Comparison of ENCODE assay signal across 8 cellular contexts in the genomic region with DNA sequence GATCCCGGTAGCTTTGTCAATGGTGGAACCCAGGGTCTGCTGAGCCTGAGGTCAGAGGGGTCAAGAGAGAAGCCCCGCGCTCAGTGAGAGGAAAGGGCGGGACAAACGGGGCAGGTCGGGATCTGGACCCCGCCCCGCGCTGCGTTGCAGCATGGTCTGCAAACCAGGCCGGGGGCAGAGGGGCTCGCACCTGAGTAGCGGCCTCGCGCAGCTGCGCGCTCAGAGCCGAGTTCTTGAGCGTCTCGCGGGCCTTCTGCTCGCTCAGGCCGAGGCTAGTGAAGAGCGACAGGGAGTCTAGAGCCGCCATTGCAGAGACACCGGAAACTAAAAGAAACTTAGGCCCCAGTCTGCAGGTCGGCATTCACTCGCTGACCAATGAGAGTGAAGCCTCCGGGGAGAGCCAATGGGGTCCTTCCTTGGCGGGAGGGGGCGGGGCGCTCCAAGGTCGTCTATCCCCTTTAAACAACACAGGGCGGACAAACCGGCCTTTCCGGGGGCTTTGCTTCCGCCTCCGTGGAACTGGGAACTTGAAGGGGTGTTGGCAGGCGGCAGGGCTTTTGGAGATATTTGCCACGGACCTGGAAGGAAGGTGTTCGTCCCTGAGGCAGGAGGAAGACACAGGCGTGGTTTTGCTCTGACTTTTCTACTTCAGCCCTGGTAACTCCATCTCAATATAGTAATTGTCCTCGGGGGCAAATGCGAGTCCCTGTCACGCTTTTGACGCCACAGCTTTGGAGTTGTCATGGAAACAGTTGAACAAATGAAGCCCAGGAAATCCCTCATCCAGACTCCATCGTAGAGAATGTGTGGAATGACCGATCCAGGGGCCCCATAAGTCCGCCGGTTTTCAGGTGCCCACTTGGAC. TPM values are rescaled to one million over a fixed set of nuclear protein-coding genes. Genes with fewer than 3 reads are reported as not detected.
DNase-seq lines count a peak whose midpoint lies in the region; ATAC-seq and TF ChIP-seq lines count a peak whose summit lies in the region.

Gene QARS1, minus strand, starts transcription at position 331 of the 865 bp plus-strand sequence. Its CDS starts 24 bp downstream, at position 307.

- no peak for TF ChIP-seq CTCF in lower lobe of right lung (IDR thresholded peaks at IDR 0.05)

- peaks cover 43% of the 10 kb centered on the region for H3K4me1 Mint-ChIP-seq in activated CD8-positive, alpha-beta T cell treated with anti-CD3 and anti-CD28 coated beads, Interleukin-2, amount 10 ng/mL, durations not matched to agents 7 days and 5 days (ENCODE audit: low read depth)

- POLR2A ChIA-PET in activated CD8-positive, alpha-beta T cell treated with anti-CD3 and anti-CD28 coated beads, Interleukin-2, amount 10 ng/mL, durations not matched to agents 7 days and 5 days (lab: Charles Lee): interaction anchor here (0.8 to 3.5 kb wide), 7 partner anchors 10 to 236 kb away, joined by 3 to 60 read pairs (median 4); partner anchors contain the start of genes NDUFAF3, QRICH1, USP4 and WDR6

- H3K36me3 Mint-ChIP-seq in activated CD8-positive, alpha-beta T cell treated with anti-CD3 and anti-CD28 coated beads, Interleukin-2, amount 10 ng/mL, durations not matched to agents 7 days and 5 days (ENCODE audit: low read depth): peaks cover 42% of the 10 kb centered on the region

- H3K27me3 Mint-ChIP-seq in activated CD8-positive, alpha-beta T cell treated with anti-CD3 and anti-CD28 coated beads, Interleukin-2, amount 10 ng/mL, durations not matched to agents 7 days and 5 days (ENCODE audit: low read depth): no peaks in the 10 kb centered on the region

- WGBS in ectodermal cell, 2 experiments: 2% methylated on average over 50 of the region's 50 CpGs

- CTCF ChIA-PET in activated CD8-positive, alpha-beta T cell treated with anti-CD3 and anti-CD28 coated beads, Interleukin-2, amount 10 ng/mL, durations not matched to agents 7 days and 5 days (lab: Charles Lee): interaction anchor here (0.6 to 6.1 kb wide), 2 partner anchors 11 to 41 kb away, joined by 3 to 39 read pairs; partner anchors contain the start of gene QRICH1

- no peaks in the 10 kb centered on the region for H3K9me3 Mint-ChIP-seq in activated CD8-positive, alpha-beta T cell treated with anti-CD3 and anti-CD28 coated beads, Interleukin-2, amount 10 ng/mL, durations not matched to agents 7 days and 5 days (ENCODE audit: insufficient read depth)

- ATAC-seq in GM19438 (IDR thresholded peaks at IDR 0.05; ENCODE audit: low read depth, unreplicated experiment): peak; percentile 86
- peak; percentile 99 for ATAC-seq in activated CD8-positive, alpha-beta T cell treated with anti-CD3 and anti-CD28 coated beads, Interleukin-2, amount 10 ng/mL, durations not matched to agents 7 days and 5 days
- peak; percentile 97 to 99 for ATAC-seq in lower lobe of right lung

- peak; percentile 96 for DNase-seq in CD1c-positive myeloid dendritic cell (ENCODE audit: extremely low spot score)
- peak; percentile 78 for DNase-seq in HPDE6-E6E7 (ENCODE audit: extremely low spot score)
- DNase-seq in NK-92 (lab: John Stamatoyannopoulos, UW; ENCODE audit: unreplicated experiment): peak; percentile 44
- DNase-seq in activated CD8-positive, alpha-beta T cell treated with anti-CD3 and anti-CD28 coated beads, Interleukin-2, amount 10 ng/mL, durations not matched to agents 7 days and 5 days: peak; percentile 95
- DNase-seq in lower lobe of right lung: peak; percentile 94
- peak; percentile 65 to 77 (median 70) for DNase-seq in stimulated activated CD4-positive, alpha-beta T cell treated with anti-CD3 and anti-CD28 coated beads, TNF-alpha, amount 100 ng/mL, for 1 hour (ENCODE audit: low read depth in 3 of 3, low spot score in 1 of 3)

- intact Hi-C loops in lower lobe of right lung (cut with DNase I): no loop called here

- H3K9me3 ChIP-seq in ectodermal cell (ENCODE audit: control insufficient read depth, low read length) (no peaks in the 10 kb centered on the region), lower lobe of right lung (no peaks in the 10 kb centered on the region)

- H3K4me1 ChIP-seq in ectodermal cell (ENCODE audit: control insufficient read depth, insufficient read depth, low read length) (peaks cover 13% of the 10 kb centered on the region), lower lobe of right lung (peaks cover 27% of the 10 kb centered on the region)

- H3K27ac Mint-ChIP-seq in activated CD8-positive, alpha-beta T cell treated with anti-CD3 and anti-CD28 coated beads, Interleukin-2, amount 10 ng/mL, durations not matched to agents 7 days and 5 days: peak within 1 kb of the TSS; percentile 94

- H3K27ac ChIP-seq in ectodermal cell (ENCODE audit: insufficient read depth, low read depth, low read length, poor library complexity, severe bottlenecking) (peak within 1 kb of the TSS; percentile 93), lower lobe of right lung (peak within 1 kb of the TSS; percentile 92)

- peaks cover 30% of the 10 kb centered on the region for H3K36me3 ChIP-seq in ectodermal cell (ENCODE audit: control insufficient read depth, insufficient read depth, low read length)
- peaks cover 64% of the 10 kb centered on the region for H3K36me3 ChIP-seq in lower lobe of right lung

- H3K4me3 ChIP-seq in ectodermal cell (ENCODE audit: insufficient read depth, low read depth, low read length) (peak within 1 kb of the TSS; percentile 80), lower lobe of right lung (peak within 1 kb of the TSS; percentile 99)

- H3K27me3 ChIP-seq in ectodermal cell (ENCODE audit: control insufficient read depth, insufficient read depth, low read length, poor library complexity, severe bottlenecking): no peaks in the 10 kb centered on the region
- H3K27me3 ChIP-seq in lower lobe of right lung (ENCODE audit: low read depth): no peaks in the 10 kb centered on the region

- H3K4me3 Mint-ChIP-seq in activated CD8-positive, alpha-beta T cell treated with anti-CD3 and anti-CD28 coated beads, Interleukin-2, amount 10 ng/mL, durations not matched to agents 7 days and 5 days: peak within 1 kb of the TSS; percentile 98

RNA-seq across cellular contexts. Expression of gene QARS1, which starts in this region (rescaled TPM):
- total RNA-seq in activated CD8-positive, alpha-beta T cell treated with anti-CD3 and anti-CD28 coated beads, Interleukin-2, amount 10 ng/mL, durations not matched to agents 7 days and 5 days: 100 to 1,000 TPM; 250 to 294 TPM
- 396 TPM for polyA plus RNA-seq in ectodermal cell (2013, experiment 1 of 4)
- polyA plus RNA-seq in ectodermal cell (2013, experiment 2 of 4): 440 TPM
- 317 TPM for polyA plus RNA-seq in ectodermal cell (2013, experiment 3 of 4)
- polyA plus RNA-seq in ectodermal cell (2013, experiment 4 of 4): 350 TPM
- 198 TPM for total RNA-seq in lower lobe of right lung

Comparison
In these comparisons a context has a peak if more than half of its experiments do, and no peak if none do; other contexts are left out.
1. Peak in every context shown above with its lines: DNase-seq, ATAC-seq, H3K4me3 ChIP-seq and H3K27ac ChIP-seq.
2. DNase-seq: peak in every context shown above with its lines; median percentile 96 in CD1c-positive myeloid dendritic cell; 95 in activated CD8-positive, alpha-beta T cell treated with anti-CD3 and anti-CD28 coated beads, Interleukin-2, amount 10 ng/mL, durations not matched to agents 7 days and 5 days; 94 in lower lobe of right lung; 78 in HPDE6-E6E7; 70 in stimulated activated CD4-positive, alpha-beta T cell treated with anti-CD3 and anti-CD28 coated beads, TNF-alpha, amount 100 ng/mL, for 1 hour; 44 in NK-92.